In genomic region chr18:10010611-10011015, GRCh38 we compare ENCODE assay signal across 12 cellular contexts.
DNase-seq lines count a peak whose midpoint lies in the region; ATAC-seq, FAIRE-seq and TF ChIP-seq lines count a peak whose summit lies in the region.
"Had no signal": no experiment of that assay in that cellular context is flagged by ENCODE, and none has a peak within 500 bp of the region (broad histone marks: within the 10 kb centered on the region; RNA-seq: fewer than 3 reads in every experiment).

No MANE protein-coding gene starts in this region.

- POLR2A ChIA-PET in CD4-positive, alpha-beta T cell (lab: Charles Lee): no interaction called here

- H4K20me1 ChIP-seq in fibroblast of lung (ENCODE audit: control insufficient read depth, extremely low read depth, insufficient read depth, low read length): no peaks in the 10 kb centered on the region

- H3K9me3 Mint-ChIP-seq in CD4-positive, alpha-beta T cell: no peaks in the 10 kb centered on the region
- H3K9me3 Mint-ChIP-seq: activated naive CD4-positive, alpha-beta T cell treated with anti-CD3 and anti-CD28 coated beads, Interleukin-2, amount 50 U/mL, for 24 hours; naive thymus-derived CD4-positive, alpha-beta T cell had no signal

- H3K27ac ChIP-seq in fibroblast of lung (ENCODE audit: insufficient read depth, low read length) (no peak overlapping the region), muscle layer of duodenum (ENCODE audit: low read length) (peak overlapping the region; percentile 60)
- no peak overlapping the region for H3K27ac ChIP-seq in CD4-positive, alpha-beta T cell (ENCODE audit: low read depth, low read length)

- no peak overlapping the region for H3K9ac ChIP-seq in fibroblast of lung (ENCODE audit: insufficient read depth, low read length)

- no peak overlapping the region for H3K4me3 ChIP-seq in fibroblast of lung (replicated peaks in 1 of 4; ENCODE audit: control extremely low read depth in 1 of 4, insufficient read depth in 1 of 4, low read depth in 3 of 4, low read length in 4 of 4)
- H3K4me3 ChIP-seq in muscle layer of duodenum (ENCODE audit: low read depth in 1 of 2, low read length in 2 of 2): no peak overlapping the region

- no peak for TF ChIP-seq CTCF in fibroblast of lung (conservative IDR thresholded peaks at IDR 0.05 in 1 of 2, IDR thresholded peaks at IDR 0.05 in 1 of 2; ENCODE audit: low read depth in 1 of 2, low read length in 2 of 2)
- TF ChIP-seq CTCF in CD4-positive, alpha-beta T cell (IDR thresholded peaks at IDR 0.05): no peak

- no peaks in the 10 kb centered on the region for H3K36me3 Mint-ChIP-seq in CD4-positive, alpha-beta T cell (ENCODE audit: low read depth)
- H3K36me3 Mint-ChIP-seq: activated naive CD4-positive, alpha-beta T cell treated with anti-CD3 and anti-CD28 coated beads, Interleukin-2, amount 50 U/mL, for 24 hours; naive thymus-derived CD4-positive, alpha-beta T cell had no signal

- ATAC-seq in HG02840 (IDR thresholded peaks at IDR 0.05; ENCODE audit: low FRiP score, unreplicated experiment) (no peak), GM21390 (IDR thresholded peaks at IDR 0.05; ENCODE audit: unreplicated experiment) (no peak)
- ATAC-seq in CD4-positive, alpha-beta T cell (ENCODE audit: poor library complexity): no peak
- ATAC-seq: naive thymus-derived CD4-positive, alpha-beta T cell; stimulated activated naive CD8-positive, alpha-beta T cell treated with anti-CD3 and anti-CD28 coated beads, Interleukin-15, Interleukin-2, amounts not matched to agents 100 U/mL and 50 U/mL, for 24 hours had no signal

- FAIRE-seq in RCC 7860 (lab: Jason Lieb, UNC) (no peak), GM12891 (lab: Jason Lieb, UNC) (no peak)

- no peak overlapping the region for H3K27ac Mint-ChIP-seq in CD4-positive, alpha-beta T cell
- H3K27ac Mint-ChIP-seq: activated naive CD4-positive, alpha-beta T cell treated with anti-CD3 and anti-CD28 coated beads, Interleukin-2, amount 50 U/mL, for 24 hours; B cell; naive thymus-derived CD4-positive, alpha-beta T cell had no signal

- H3K4me3 Mint-ChIP-seq in CD4-positive, alpha-beta T cell: no peak overlapping the region
- H3K4me3 Mint-ChIP-seq: activated naive CD4-positive, alpha-beta T cell treated with anti-CD3 and anti-CD28 coated beads, Interleukin-2, amount 50 U/mL, for 24 hours; B cell; naive thymus-derived CD4-positive, alpha-beta T cell had no signal

- intact Hi-C loops in CD4-positive, alpha-beta T cell (cut with DNase I, micrococcal nuclease): no loop called here

- CTCF ChIA-PET in CD4-positive, alpha-beta T cell (lab: Charles Lee): no interaction called here

- DNase-seq in A172 (ENCODE audit: low spot score): peak; percentile 92
- DNase-seq in RCC 7860 (ENCODE audit: low spot score): peak; percentile 8
- peak; percentile 92 to 94 for DNase-seq in fibroblast of lung (ENCODE audit: low read depth in 2 of 2)
- no peak for DNase-seq in GM12891 (ENCODE audit: insufficient read length, low spot score)
- no peak for DNase-seq in CD4-positive, alpha-beta T cell
- DNase-seq: naive thymus-derived CD4-positive, alpha-beta T cell; stimulated activated naive CD8-positive, alpha-beta T cell treated with anti-CD3 and anti-CD28 coated beads, Interleukin-15, Interleukin-2, amounts not matched to agents 100 U/mL and 50 U/mL, for 24 hours had no signal

- no peaks in the 10 kb centered on the region for H3K4me1 Mint-ChIP-seq in CD4-positive, alpha-beta T cell (ENCODE audit: low read depth)
- H3K4me1 Mint-ChIP-seq: activated naive CD4-positive, alpha-beta T cell treated with anti-CD3 and anti-CD28 coated beads, Interleukin-2, amount 50 U/mL, for 24 hours; naive thymus-derived CD4-positive, alpha-beta T cell had no signal

- H3K27me3 ChIP-seq in fibroblast of lung (ENCODE audit: control insufficient read depth, insufficient read depth, low read length) (no peaks in the 10 kb centered on the region), muscle layer of duodenum (ENCODE audit: low read depth, low read length) (no peaks in the 10 kb centered on the region)
- no peaks in the 10 kb centered on the region for H3K27me3 ChIP-seq in CD4-positive, alpha-beta T cell (ENCODE audit: control insufficient read depth, insufficient read depth, low read length)

- no peaks in the 10 kb centered on the region for H3K79me2 ChIP-seq in fibroblast of lung (ENCODE audit: control insufficient read depth, insufficient read depth, low read length)

- H3K27me3 Mint-ChIP-seq in CD4-positive, alpha-beta T cell: no peaks in the 10 kb centered on the region

- H3K9me3 ChIP-seq in fibroblast of lung (ENCODE audit: control insufficient read depth, insufficient read depth, low read depth, low read length) (no peaks in the 10 kb centered on the region), muscle layer of duodenum (ENCODE audit: control insufficient read depth in 1 of 2, low read length in 2 of 2) (no peaks in the 10 kb centered on the region)
- H3K9me3 ChIP-seq in CD4-positive, alpha-beta T cell (ENCODE audit: control insufficient read depth, low read length): no peaks in the 10 kb centered on the region

- TF ChIP-seq POLR2A in GM12891 (IDR thresholded peaks at IDR 0.05; ENCODE audit: low read depth, low read length): no peak

- peaks cover 17% of the 10 kb centered on the region for H3K4me1 ChIP-seq in fibroblast of lung (ENCODE audit: control insufficient read depth, extremely low read depth, insufficient read depth, low read length)
- peaks cover 0 to 17% of the 10 kb centered on the region in 2 donors for H3K4me1 ChIP-seq in muscle layer of duodenum (ENCODE audit: control insufficient read depth in 1 of 2, insufficient read depth in 2 of 2, low read length in 2 of 2)

- H3K4me2 ChIP-seq in fibroblast of lung (ENCODE audit: extremely low read depth, insufficient read depth, low read length): peak overlapping the region; percentile 62

- peak overlapping the region; percentile 36 for H2AFZ ChIP-seq in fibroblast of lung (ENCODE audit: low read length)

- no peaks in the 10 kb centered on the region for H3K36me3 ChIP-seq in fibroblast of lung (ENCODE audit: control insufficient read depth, insufficient read depth, low read length)
- no peaks in the 10 kb centered on the region for H3K36me3 ChIP-seq in muscle layer of duodenum (ENCODE audit: control insufficient read depth in 1 of 2, insufficient read depth in 2 of 2, low read length in 2 of 2)

TF ChIP-seq in GM12891, 5 proteins besides CTCF, POLR2A, EP300 and RAD21:
- no peak for TF ChIP-seq SPI1 (IDR thresholded peaks at IDR 0.05; ENCODE audit: low read depth, low read length)
- TF ChIP-seq PAX5 (IDR thresholded peaks at IDR 0.05; ENCODE audit: insufficient read depth, low read length, severe bottlenecking): no peak
- no peak for TF ChIP-seq POLR2AphosphoS5 (IDR thresholded peaks at IDR 0.05; ENCODE audit: low read depth, low read length)
- no peak for TF ChIP-seq POU2F2 (IDR thresholded peaks at IDR 0.05; ENCODE audit: low read depth, low read length)
- no peak for TF ChIP-seq TAF1 (IDR thresholded peaks at IDR 0.05; ENCODE audit: low read depth, low read length)

Comparison
In these comparisons a context has a peak if more than half of its experiments do, and no peak if none do; other contexts are left out.
1. DNase-seq: peak in A172 (single experiment), RCC 7860 (single experiment) and fibroblast of lung (2 of 2); none in GM12891 (single experiment) and CD4-positive, alpha-beta T cell (0 of 10).